In genomic region chr11:13429288-13429687, GRCh38 we compare ENCODE assay signal across 24 cellular contexts.
"Had no signal": no experiment of that assay in that cellular context is flagged by ENCODE, and none has a peak within 500 bp of the region (broad histone marks: within the 10 kb centered on the region; RNA-seq: fewer than 3 reads in every experiment).

No MANE protein-coding gene starts in this region.

- H3K9me3 Mint-ChIP-seq: effector memory CD8-positive, alpha-beta T cell had no signal

- DNase-seq: cortex of kidney; effector CD8-positive, alpha-beta T cell; effector memory CD8-positive, alpha-beta T cell; endodermal cell; erythroblast; esophagus squamous epithelium; foreskin fibroblast; foreskin melanocyte; gastrocnemius medialis; glutamatergic neuron; head of caudate nucleus; heart right ventricle; hippocampal formation; left cardiac atrium; left lung; left ventricle myocardium superior; lower lobe of right lung; mesenchymal stem cell; mucosa of descending colon; naive B cell; naive thymus-derived CD8-positive, alpha-beta T cell had no signal

- H3K4me3 Mint-ChIP-seq: dendritic cell treated with granulocyte-macrophage colony-stimulating factor and Interleukin-4, amounts not matched to agents 40 ng/mL and 50 ng/mL, for 4 days; effector memory CD8-positive, alpha-beta T cell; endodermal cell; mesothelial cell of epicardium had no signal

- H3K27ac Mint-ChIP-seq: dendritic cell treated with granulocyte-macrophage colony-stimulating factor and Interleukin-4, amounts not matched to agents 40 ng/mL and 50 ng/mL, for 4 days; effector memory CD8-positive, alpha-beta T cell; endodermal cell; mesothelial cell of epicardium; naive B cell; naive thymus-derived CD8-positive, alpha-beta T cell had no signal

- H3K4me1 Mint-ChIP-seq: mesothelial cell of epicardium had no signal

- ATAC-seq: effector memory CD8-positive, alpha-beta T cell; esophagus mucosa; gastrocnemius medialis; heart right ventricle; left cardiac atrium; left lung; left ventricle myocardium superior; lower lobe of right lung; mucosa of descending colon; naive thymus-derived CD8-positive, alpha-beta T cell had no signal

- H3K27me3 Mint-ChIP-seq: dendritic cell treated with granulocyte-macrophage colony-stimulating factor and Interleukin-4, amounts not matched to agents 40 ng/mL and 50 ng/mL, for 4 days; effector memory CD8-positive, alpha-beta T cell; naive B cell; naive thymus-derived CD8-positive, alpha-beta T cell had no signal
